Comparison of ENCODE assay signal across 8 cellular contexts in genomic region chr2:32427672-32428622, GRCh38.
DNase-seq lines count a peak whose midpoint lies in the region; ATAC-seq and TF ChIP-seq lines count a peak whose summit lies in the region.

No MANE protein-coding gene starts in this region.

- H3K27ac ChIP-seq in cardiac muscle cell (peak overlapping the region; percentile 62), left ventricle myocardium inferior (replicated peaks) (no peak overlapping the region)

- H3K4me1 ChIP-seq in cardiac muscle cell (ENCODE audit: low read depth) (peaks cover 15% of the 10 kb centered on the region), left ventricle myocardium inferior (peaks cover 46% of the 10 kb centered on the region)

- peaks cover 45% of the 10 kb centered on the region for H3K4me1 Mint-ChIP-seq in stimulated activated effector memory CD8-positive, alpha-beta T cell treated with anti-CD3 and anti-CD28 coated beads, Interleukin-12 subunit alpha, Interleukin-12 subunit beta, amount 100 ng/mL, for 72 hours

- TF ChIP-seq CTCF in cardiac muscle cell (IDR thresholded peaks at IDR 0.05; ENCODE audit: low read depth, low read length), result no peak
- TF ChIP-seq CTCF in left ventricle myocardium inferior (IDR thresholded peaks at IDR 0.05; ENCODE audit: borderline replicate concordance), result no peak
- TF ChIP-seq CTCF in fibroblast of mammary gland (conservative IDR thresholded peaks at IDR 0.05; ENCODE audit: control insufficient read depth, insufficient read depth, low read depth, low read length), result no peak

- H3K27ac Mint-ChIP-seq in stimulated activated effector memory CD8-positive, alpha-beta T cell treated with anti-CD3 and anti-CD28 coated beads, Interleukin-12 subunit alpha, Interleukin-12 subunit beta, amount 100 ng/mL, for 72 hours, result peak overlapping the region; percentile 43

- H3K4me3 Mint-ChIP-seq in stimulated activated effector memory CD8-positive, alpha-beta T cell treated with anti-CD3 and anti-CD28 coated beads, Interleukin-12 subunit alpha, Interleukin-12 subunit beta, amount 100 ng/mL, for 72 hours, result no peak overlapping the region

- ATAC-seq in stimulated activated effector memory CD8-positive, alpha-beta T cell treated with anti-CD3 and anti-CD28 coated beads, Interleukin-12 subunit alpha, Interleukin-12 subunit beta, amount 100 ng/mL, for 72 hours, result no peak
- ATAC-seq in GM21825 (IDR thresholded peaks at IDR 0.05; ENCODE audit: unreplicated experiment) (no peak), HG03342 (IDR thresholded peaks at IDR 0.05; ENCODE audit: unreplicated experiment) (no peak)

- H3K36me3 ChIP-seq in cardiac muscle cell (peaks cover 7% of the 10 kb centered on the region), left ventricle myocardium inferior (peaks cover 20% of the 10 kb centered on the region)

- DNase-seq in cardiac muscle cell (ENCODE audit: low read depth in 1 of 2, low spot score in 1 of 2) (peak in 1 of 2 donors; percentile 5), left ventricle myocardium inferior (no peak), NCI-H524 (lab: John Stamatoyannopoulos, UW) (peak; percentile 10 to 68), fibroblast of mammary gland (ENCODE audit: low read depth) (peak; percentile 12), amniotic stem cell (lab: John Stamatoyannopoulos, UW) (no peak)
- no peak for DNase-seq in stimulated activated effector memory CD8-positive, alpha-beta T cell treated with anti-CD3 and anti-CD28 coated beads, Interleukin-12 subunit alpha, Interleukin-12 subunit beta, amount 100 ng/mL, for 72 hours (ENCODE audit: low spot score in 2 of 2)

- H3K27me3 ChIP-seq in cardiac muscle cell (no peaks in the 10 kb centered on the region), left ventricle myocardium inferior (ENCODE audit: low read depth) (no peaks in the 10 kb centered on the region)

- intact Hi-C loops in left ventricle myocardium inferior (cut with micrococcal nuclease), result no loop called here

- no peaks in the 10 kb centered on the region for H3K9me3 Mint-ChIP-seq in stimulated activated effector memory CD8-positive, alpha-beta T cell treated with anti-CD3 and anti-CD28 coated beads, Interleukin-12 subunit alpha, Interleukin-12 subunit beta, amount 100 ng/mL, for 72 hours

- H3K36me3 Mint-ChIP-seq in stimulated activated effector memory CD8-positive, alpha-beta T cell treated with anti-CD3 and anti-CD28 coated beads, Interleukin-12 subunit alpha, Interleukin-12 subunit beta, amount 100 ng/mL, for 72 hours, result peaks cover 65% of the 10 kb centered on the region

- no peaks in the 10 kb centered on the region for H3K9me3 ChIP-seq in cardiac muscle cell (ENCODE audit: low read depth)
- H3K9me3 ChIP-seq in left ventricle myocardium inferior (replicated peaks), result no peaks in the 10 kb centered on the region

- H3K4me3 ChIP-seq in cardiac muscle cell (no peak overlapping the region), left ventricle myocardium inferior (no peak overlapping the region), fibroblast of mammary gland (ENCODE audit: control insufficient read depth, low read depth, low read length) (no peak overlapping the region)

Comparison
In these comparisons a context has a peak if more than half of its experiments do, and no peak if none do; other contexts are left out.
1. DNase-seq: peak in NCI-H524 (2 of 2) and fibroblast of mammary gland (single experiment); none in left ventricle myocardium inferior (single experiment), stimulated activated effector memory CD8-positive, alpha-beta T cell treated with anti-CD3 and anti-CD28 coated beads, Interleukin-12 subunit alpha, Interleukin-12 subunit beta, amount 100 ng/mL, for 72 hours (0 of 2) and amniotic stem cell (single experiment).